2 cellular contexts compared by ENCODE assay signal in the genomic region with DNA sequence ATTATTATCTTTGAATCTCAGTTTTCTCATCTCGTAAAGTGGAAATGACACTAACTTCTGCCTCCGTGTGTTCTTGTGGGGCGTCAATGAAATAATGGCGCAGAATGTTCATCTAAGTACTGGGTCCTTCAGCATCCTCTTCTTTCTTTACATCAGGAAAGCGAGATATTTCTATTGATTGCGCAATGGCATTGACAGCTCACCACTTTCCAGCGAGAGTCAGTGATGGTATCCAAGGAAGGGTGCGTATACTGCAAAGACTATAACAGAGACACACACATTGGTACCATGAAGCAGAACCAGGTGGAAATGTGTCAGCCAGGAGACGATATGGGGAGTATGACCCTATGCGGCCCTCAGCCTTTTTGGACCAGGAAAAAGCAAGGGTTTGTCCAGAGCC.
TF ChIP-seq lines count a peak whose summit lies in the region.

No MANE protein-coding gene starts in this region.

TF ChIP-seq in HepG2, 621 proteins besides CTCF, POLR2A, EP300 and RAD21 (continued from another document):
- no peak for TF ChIP-seq CBX5 (CRISPR knock-in tag; IDR thresholded peaks at IDR 0.05; ENCODE audit: borderline replicate concordance)
- TF ChIP-seq, protein P1, sequence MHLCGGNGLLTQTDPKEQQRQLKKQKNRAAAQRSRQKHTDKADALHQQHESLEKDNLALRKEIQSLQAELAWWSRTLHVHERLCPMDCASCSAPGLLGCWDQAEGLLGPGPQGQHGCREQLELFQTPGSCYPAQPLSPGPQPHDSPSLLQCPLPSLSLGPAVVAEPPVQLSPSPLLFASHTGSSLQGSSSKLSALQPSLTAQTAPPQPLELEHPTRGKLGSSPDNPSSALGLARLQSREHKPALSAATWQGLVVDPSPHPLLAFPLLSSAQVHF (CRISPR knock-in tag; IDR thresholded peaks at IDR 0.05) = no peak
- peak; percentile 80 for TF ChIP-seq CEBPG (CRISPR knock-in tag; IDR thresholded peaks at IDR 0.05)
- peak; percentile 98 for TF ChIP-seq CEBPB (IDR thresholded peaks at IDR 0.05; ENCODE audit: borderline replicate concordance, low read depth, low read length)
- no peak for TF ChIP-seq RARG (CRISPR knock-in tag; IDR thresholded peaks at IDR 0.05; ENCODE audit: low read depth)
- no peak for TF ChIP-seq ZFAT (CRISPR knock-in tag; conservative IDR thresholded peaks at IDR 0.05)
- no peak for TF ChIP-seq ZNF329 (CRISPR knock-in tag; IDR thresholded peaks at IDR 0.05; ENCODE audit: low read depth)
- no peak for TF ChIP-seq PPARG (CRISPR knock-in tag; conservative IDR thresholded peaks at IDR 0.05)
TF ChIP-seq in HepG2: peak in this region for 2.

TF ChIP-seq in Ishikawa, 13 proteins besides CTCF, POLR2A, EP300 and RAD21:
- TF ChIP-seq, protein P2, sequence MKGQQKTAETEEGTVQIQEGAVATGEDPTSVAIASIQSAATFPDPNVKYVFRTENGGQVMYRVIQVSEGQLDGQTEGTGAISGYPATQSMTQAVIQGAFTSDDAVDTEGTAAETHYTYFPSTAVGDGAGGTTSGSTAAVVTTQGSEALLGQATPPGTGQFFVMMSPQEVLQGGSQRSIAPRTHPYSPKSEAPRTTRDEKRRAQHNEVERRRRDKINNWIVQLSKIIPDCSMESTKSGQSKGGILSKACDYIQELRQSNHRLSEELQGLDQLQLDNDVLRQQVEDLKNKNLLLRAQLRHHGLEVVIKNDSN (IDR thresholded peaks at IDR 0.05) = no peak
- peak; percentile 65; the same call in 1 of the 2 replicates for TF ChIP-seq CEBPB (IDR thresholded peaks at IDR 0.05)
